ENCODE assay signal across 14 cellular contexts in the genomic region with DNA sequence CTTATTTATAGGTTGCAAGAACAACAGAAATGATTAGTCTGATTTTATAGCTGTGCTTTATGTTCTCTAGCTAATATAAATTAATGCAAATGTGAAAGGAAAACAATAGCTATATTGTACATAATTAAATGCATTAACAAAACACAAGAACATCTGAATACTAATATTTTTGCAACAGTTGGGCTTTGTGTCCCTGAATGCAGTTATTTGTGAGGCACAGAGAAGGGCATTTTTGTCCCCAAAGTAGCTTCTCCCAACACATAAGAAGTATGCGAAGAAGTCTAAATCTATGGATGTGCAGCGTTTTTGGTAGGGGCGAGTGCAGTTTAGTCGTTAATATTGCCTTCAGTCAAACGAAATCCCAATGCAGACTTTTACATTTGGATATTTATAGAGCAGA.
"Had no signal": no experiment of that assay in that cellular context is flagged by ENCODE, and none has a peak within 500 bp of the region (broad histone marks: within the 10 kb centered on the region; RNA-seq: fewer than 3 reads in every experiment).

No MANE protein-coding gene starts in this region.

- DNase-seq: activated CD4-positive, alpha-beta T cell treated with anti-CD3 and anti-CD28 coated beads, Interleukin-2, amount 50 U/mL, for 4 hours; activated naive CD4-positive, alpha-beta T cell; activated naive CD8-positive, alpha-beta T cell treated with anti-CD3 and anti-CD28 coated beads, Interleukin-2, amount 10 ng/mL, durations not matched to agents 7 days and 5 days; activated T-cell treated with anti-CD3 and anti-CD28 coated beads for 4 hours; pancreas; stimulated activated CD4-positive, alpha-beta T cell treated with anti-CD3 and anti-CD28 coated beads, Interleukin-2, amount 100 ng/mL, for 48 hours; stimulated activated naive B cell treated with anti-CD40 and anti-IgM and Interleukin-4, amounts not matched to agents 10 μg/mL and 1 μg/mL and 100 μg/mL, for 72 hours; T-cell; T-helper 9 cell; testis; upper lobe of right lung had no signal

- ATAC-seq: activated CD4-positive, CD25-positive, alpha-beta regulatory T cell treated with anti-CD3 and anti-CD28 coated beads, Interleukin-2, amount 50 U/mL, for 24 hours; pancreas; T-cell; upper lobe of right lung had no signal

- H3K36me3 ChIP-seq: breast epithelium, pancreas had no signal

- H3K27me3 ChIP-seq: breast epithelium, pancreas, testis, upper lobe of right lung had no signal

- H3K4me3 ChIP-seq: breast epithelium, pancreas, SK-N-MC, testis, upper lobe of right lung had no signal

- H3K27ac Mint-ChIP-seq: activated naive CD8-positive, alpha-beta T cell treated with anti-CD3 and anti-CD28 coated beads, Interleukin-2, amount 10 ng/mL, durations not matched to agents 7 days and 5 days had no signal

- H3K27ac ChIP-seq: breast epithelium, pancreas, SK-N-MC, testis, upper lobe of right lung had no signal

- H3K9me3 Mint-ChIP-seq: activated naive CD8-positive, alpha-beta T cell treated with anti-CD3 and anti-CD28 coated beads, Interleukin-2, amount 10 ng/mL, durations not matched to agents 7 days and 5 days; stimulated activated naive B cell treated with anti-CD40 and anti-IgM and Interleukin-4, amounts not matched to agents 10 μg/mL and 1 μg/mL and 100 μg/mL, for 72 hours; T-cell had no signal

- H3K4me1 ChIP-seq: breast epithelium, pancreas, testis, upper lobe of right lung had no signal

- H3K4me3 Mint-ChIP-seq: activated naive CD8-positive, alpha-beta T cell treated with anti-CD3 and anti-CD28 coated beads, Interleukin-2, amount 10 ng/mL, durations not matched to agents 7 days and 5 days; stimulated activated naive B cell treated with anti-CD40 and anti-IgM and Interleukin-4, amounts not matched to agents 10 μg/mL and 1 μg/mL and 100 μg/mL, for 72 hours; T-cell had no signal

- H3K9me3 ChIP-seq: breast epithelium, pancreas, testis, upper lobe of right lung had no signal

- H3K27me3 Mint-ChIP-seq: activated naive CD8-positive, alpha-beta T cell treated with anti-CD3 and anti-CD28 coated beads, Interleukin-2, amount 10 ng/mL, durations not matched to agents 7 days and 5 days; stimulated activated naive B cell treated with anti-CD40 and anti-IgM and Interleukin-4, amounts not matched to agents 10 μg/mL and 1 μg/mL and 100 μg/mL, for 72 hours; T-cell had no signal
